ENCODE assay signal across 1 cellular context in the genomic region with DNA sequence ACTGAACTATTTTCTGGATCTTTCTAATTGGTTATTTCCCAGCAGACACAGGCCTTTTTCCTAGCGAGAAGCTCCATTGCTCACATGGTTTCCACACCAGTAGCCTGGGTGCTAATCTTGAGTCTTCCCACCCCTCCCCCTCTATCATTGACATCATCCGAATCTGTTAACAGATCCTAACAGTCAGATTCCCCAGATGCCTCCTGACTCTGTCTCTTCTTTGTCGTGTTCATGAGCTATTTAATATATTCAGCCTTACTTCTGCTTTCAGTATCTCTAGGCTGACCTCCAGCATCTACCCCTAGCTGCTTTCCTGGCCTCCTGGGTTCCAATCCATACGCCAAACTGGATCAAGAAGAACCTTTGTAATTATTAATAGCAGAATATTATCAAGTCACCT.
TF ChIP-seq lines count a peak whose summit lies in the region.

No MANE protein-coding gene starts in this region.

TF ChIP-seq in GM12878, 131 proteins besides CTCF, POLR2A, EP300 and RAD21:
- 0 out of 2 replicates have a peak, but pooled peaks have one; percentile 11 for TF ChIP-seq CREB1 (IDR thresholded peaks at IDR 0.05; ENCODE audit: low read depth)
- TF ChIP-seq RFX5 (IDR thresholded peaks at IDR 0.05; ENCODE audit: low read depth, low read length), result no peak
- no peak for TF ChIP-seq EED (IDR thresholded peaks at IDR 0.05; ENCODE audit: low read depth)
- no peak for TF ChIP-seq ZNF622 (IDR thresholded peaks at IDR 0.05)
- TF ChIP-seq, protein P1, sequence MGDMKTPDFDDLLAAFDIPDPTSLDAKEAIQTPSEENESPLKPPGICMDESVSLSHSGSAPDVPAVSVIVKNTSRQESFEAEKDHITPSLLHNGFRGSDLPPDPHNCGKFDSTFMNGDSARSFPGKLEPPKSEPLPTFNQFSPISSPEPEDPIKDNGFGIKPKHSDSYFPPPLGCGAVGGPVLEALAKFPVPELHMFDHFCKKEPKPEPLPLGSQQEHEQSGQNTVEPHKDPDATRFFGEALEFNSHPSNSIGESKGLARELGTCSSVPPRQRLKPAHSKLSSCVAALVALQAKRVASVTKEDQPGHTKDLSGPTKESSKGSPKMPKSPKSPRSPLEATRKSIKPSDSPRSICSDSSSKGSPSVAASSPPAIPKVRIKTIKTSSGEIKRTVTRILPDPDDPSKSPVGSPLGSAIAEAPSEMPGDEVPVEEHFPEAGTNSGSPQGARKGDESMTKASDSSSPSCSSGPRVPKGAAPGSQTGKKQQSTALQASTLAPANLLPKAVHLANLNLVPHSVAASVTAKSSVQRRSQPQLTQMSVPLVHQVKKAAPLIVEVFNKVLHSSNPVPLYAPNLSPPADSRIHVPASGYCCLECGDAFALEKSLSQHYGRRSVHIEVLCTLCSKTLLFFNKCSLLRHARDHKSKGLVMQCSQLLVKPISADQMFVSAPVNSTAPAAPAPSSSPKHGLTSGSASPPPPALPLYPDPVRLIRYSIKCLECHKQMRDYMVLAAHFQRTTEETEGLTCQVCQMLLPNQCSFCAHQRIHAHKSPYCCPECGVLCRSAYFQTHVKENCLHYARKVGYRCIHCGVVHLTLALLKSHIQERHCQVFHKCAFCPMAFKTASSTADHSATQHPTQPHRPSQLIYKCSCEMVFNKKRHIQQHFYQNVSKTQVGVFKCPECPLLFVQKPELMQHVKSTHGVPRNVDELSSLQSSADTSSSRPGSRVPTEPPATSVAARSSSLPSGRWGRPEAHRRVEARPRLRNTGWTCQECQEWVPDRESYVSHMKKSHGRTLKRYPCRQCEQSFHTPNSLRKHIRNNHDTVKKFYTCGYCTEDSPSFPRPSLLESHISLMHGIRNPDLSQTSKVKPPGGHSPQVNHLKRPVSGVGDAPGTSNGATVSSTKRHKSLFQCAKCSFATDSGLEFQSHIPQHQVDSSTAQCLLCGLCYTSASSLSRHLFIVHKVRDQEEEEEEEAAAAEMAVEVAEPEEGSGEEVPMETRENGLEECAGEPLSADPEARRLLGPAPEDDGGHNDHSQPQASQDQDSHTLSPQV (IDR thresholded peaks at IDR 0.05), result no peak
- TF ChIP-seq IKZF1 (conservative IDR thresholded peaks at IDR 0.05), result no peak
- no peak; the same call in 1 of the 2 replicates for TF ChIP-seq CREM (IDR thresholded peaks at IDR 0.05; ENCODE audit: low read depth)
- TF ChIP-seq, protein P2, sequence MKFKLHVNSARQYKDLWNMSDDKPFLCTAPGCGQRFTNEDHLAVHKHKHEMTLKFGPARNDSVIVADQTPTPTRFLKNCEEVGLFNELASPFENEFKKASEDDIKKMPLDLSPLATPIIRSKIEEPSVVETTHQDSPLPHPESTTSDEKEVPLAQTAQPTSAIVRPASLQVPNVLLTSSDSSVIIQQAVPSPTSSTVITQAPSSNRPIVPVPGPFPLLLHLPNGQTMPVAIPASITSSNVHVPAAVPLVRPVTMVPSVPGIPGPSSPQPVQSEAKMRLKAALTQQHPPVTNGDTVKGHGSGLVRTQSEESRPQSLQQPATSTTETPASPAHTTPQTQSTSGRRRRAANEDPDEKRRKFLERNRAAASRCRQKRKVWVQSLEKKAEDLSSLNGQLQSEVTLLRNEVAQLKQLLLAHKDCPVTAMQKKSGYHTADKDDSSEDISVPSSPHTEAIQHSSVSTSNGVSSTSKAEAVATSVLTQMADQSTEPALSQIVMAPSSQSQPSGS (IDR thresholded peaks at IDR 0.05; ENCODE audit: low read length), result peak; percentile 45; the same call in 1 of the 2 replicates
- no peak for TF ChIP-seq EGR1 (IDR thresholded peaks at IDR 0.05; ENCODE audit: borderline replicate concordance in 1 of 2, low read depth in 2 of 2, low read length in 2 of 2)
- TF ChIP-seq BRCA1 (IDR thresholded peaks at IDR 0.05; ENCODE audit: low read depth, low read length), result no peak
- TF ChIP-seq SMARCA5 (IDR thresholded peaks at IDR 0.05), result no peak
- no peak for TF ChIP-seq HDAC2 (IDR thresholded peaks at IDR 0.05)
- TF ChIP-seq ATF7 (IDR thresholded peaks at IDR 0.05; ENCODE audit: low read depth), result peak; percentile 62; the same call in 1 of the 2 replicates
- no peak for TF ChIP-seq RUNX3 (IDR thresholded peaks at IDR 0.05; ENCODE audit: low read length)
- TF ChIP-seq NR2C1 (IDR thresholded peaks at IDR 0.05), result no peak
- TF ChIP-seq, protein P3, sequence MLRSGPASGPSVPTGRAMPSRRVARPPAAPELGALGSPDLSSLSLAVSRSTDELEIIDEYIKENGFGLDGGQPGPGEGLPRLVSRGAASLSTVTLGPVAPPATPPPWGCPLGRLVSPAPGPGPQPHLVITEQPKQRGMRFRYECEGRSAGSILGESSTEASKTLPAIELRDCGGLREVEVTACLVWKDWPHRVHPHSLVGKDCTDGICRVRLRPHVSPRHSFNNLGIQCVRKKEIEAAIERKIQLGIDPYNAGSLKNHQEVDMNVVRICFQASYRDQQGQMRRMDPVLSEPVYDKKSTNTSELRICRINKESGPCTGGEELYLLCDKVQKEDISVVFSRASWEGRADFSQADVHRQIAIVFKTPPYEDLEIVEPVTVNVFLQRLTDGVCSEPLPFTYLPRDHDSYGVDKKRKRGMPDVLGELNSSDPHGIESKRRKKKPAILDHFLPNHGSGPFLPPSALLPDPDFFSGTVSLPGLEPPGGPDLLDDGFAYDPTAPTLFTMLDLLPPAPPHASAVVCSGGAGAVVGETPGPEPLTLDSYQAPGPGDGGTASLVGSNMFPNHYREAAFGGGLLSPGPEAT (IDR thresholded peaks at IDR 0.05; ENCODE audit: low read depth), result no peak
- no peak for TF ChIP-seq SREBF2 (IDR thresholded peaks at IDR 0.05; ENCODE audit: low read length)
- TF ChIP-seq SREBF1 (IDR thresholded peaks at IDR 0.05; ENCODE audit: low read length), result no peak
- TF ChIP-seq, protein P4, sequence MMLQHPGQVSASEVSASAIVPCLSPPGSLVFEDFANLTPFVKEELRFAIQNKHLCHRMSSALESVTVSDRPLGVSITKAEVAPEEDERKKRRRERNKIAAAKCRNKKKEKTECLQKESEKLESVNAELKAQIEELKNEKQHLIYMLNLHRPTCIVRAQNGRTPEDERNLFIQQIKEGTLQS (IDR thresholded peaks at IDR 0.05; ENCODE audit: borderline replicate concordance, extremely low read depth, low read depth, low read length), result no peak
